In genomic region chr7:38363379-38363778, GRCh38 we compare ENCODE assay signal across 8 cellular contexts.
A peak's percentile ranks its signal among the peaks of the same experiment; 100 is the strongest.
DNase-seq lines count a peak whose midpoint lies in the region; ATAC-seq, FAIRE-seq and TF ChIP-seq lines count a peak whose summit lies in the region.
"Not testable (repeated sequence)": the region's sequence is repeated elsewhere in the genome, so short reads cannot be mapped to it uniquely, and the experiment has no call there.

No MANE protein-coding gene starts in this region.

- not testable (repeated sequence) for H3K4me3 ChIP-seq in fibroblast of lung (replicated peaks in 1 of 4; ENCODE audit: control extremely low read depth in 1 of 4, insufficient read depth in 1 of 4, low read depth in 3 of 4, low read length in 4 of 4)

- H3K9me3 ChIP-seq in fibroblast of lung (ENCODE audit: control insufficient read depth, insufficient read depth, low read depth, low read length) = not testable (repeated sequence)

- not testable (repeated sequence) for H4K20me1 ChIP-seq in fibroblast of lung (ENCODE audit: control insufficient read depth, extremely low read depth, insufficient read depth, low read length)

- not testable (repeated sequence) for H3K27me3 ChIP-seq in fibroblast of lung (ENCODE audit: control insufficient read depth, insufficient read depth, low read length)

- not testable (repeated sequence) for H3K4me2 ChIP-seq in fibroblast of lung (ENCODE audit: extremely low read depth, insufficient read depth, low read length)

- H3K27ac Mint-ChIP-seq in activated naive CD4-positive, alpha-beta T cell treated with anti-CD3 and anti-CD28 coated beads, Interleukin-2, amount 50 U/mL, for 24 hours = peak overlapping the region; percentile 95
- peak overlapping the region; percentile 93 to 97 for H3K27ac Mint-ChIP-seq in natural killer cell

- not testable (repeated sequence) for H3K36me3 ChIP-seq in fibroblast of lung (ENCODE audit: control insufficient read depth, insufficient read depth, low read length)

- not testable (repeated sequence) for FAIRE-seq in D721Med (lab: Jason Lieb, UNC)

- ATAC-seq in HG02588 (IDR thresholded peaks at IDR 0.05; ENCODE audit: unreplicated experiment) = peak; percentile 28
- ATAC-seq in natural killer cell = peak; percentile 33 to 57 (median 54)

- H3K4me1 ChIP-seq in fibroblast of lung (ENCODE audit: control insufficient read depth, extremely low read depth, insufficient read depth, low read length) = not testable (repeated sequence)

- peaks cover 78% of the 10 kb centered on the region for H3K4me1 Mint-ChIP-seq in activated naive CD4-positive, alpha-beta T cell treated with anti-CD3 and anti-CD28 coated beads, Interleukin-2, amount 50 U/mL, for 24 hours
- H3K4me1 Mint-ChIP-seq in natural killer cell = peaks cover 64 to 75% of the 10 kb centered on the region in 2 donors

- intact Hi-C loops in natural killer cell (cut with micrococcal nuclease) = not testable (repeated sequence)

- H3K36me3 Mint-ChIP-seq in activated naive CD4-positive, alpha-beta T cell treated with anti-CD3 and anti-CD28 coated beads, Interleukin-2, amount 50 U/mL, for 24 hours; natural killer cell: not testable (repeated sequence)

- not testable (repeated sequence) for H3K9ac ChIP-seq in fibroblast of lung (ENCODE audit: insufficient read depth, low read length)

- H2AFZ ChIP-seq in fibroblast of lung (ENCODE audit: low read length) = not testable (repeated sequence)

- not testable (repeated sequence) for H3K27me3 Mint-ChIP-seq in activated naive CD4-positive, alpha-beta T cell treated with anti-CD3 and anti-CD28 coated beads, Interleukin-2, amount 50 U/mL, for 24 hours; natural killer cell (ENCODE audit: low read depth in 2 of 2)

- TF ChIP-seq CTCF in D721Med (IDR thresholded peaks at IDR 0.05; ENCODE audit: insufficient read depth, missing control alignments) (peak; percentile 57), VCaP (conservative IDR thresholded peaks at IDR 0.05) (peak; percentile 79), fibroblast of lung (conservative IDR thresholded peaks at IDR 0.05 in 1 of 2, IDR thresholded peaks at IDR 0.05 in 1 of 2; ENCODE audit: low read depth in 1 of 2, low read length in 2 of 2) (peak; percentile 38 to 41), natural killer cell (IDR thresholded peaks at IDR 0.05) (peak; percentile 78)

- H3K27ac ChIP-seq in VCaP; fibroblast of lung (ENCODE audit: insufficient read depth, low read length): not testable (repeated sequence)

- not testable (repeated sequence) for DNase-seq in D721Med (ENCODE audit: insufficient read length, low spot score)
- DNase-seq in NCI-H82 (lab: John Stamatoyannopoulos, UW) (peak; percentile 73), fibroblast of lung (ENCODE audit: low read depth in 2 of 2) (peak in 1 of 2 donors; percentile 9), natural killer cell (peak; percentile 67)
- peak; percentile 48 to 72 (median 60) for DNase-seq in stimulated activated naive CD4-positive, alpha-beta T cell (lab: John Stamatoyannopoulos, UW)

- H3K9me3 Mint-ChIP-seq in activated naive CD4-positive, alpha-beta T cell treated with anti-CD3 and anti-CD28 coated beads, Interleukin-2, amount 50 U/mL, for 24 hours; natural killer cell: not testable (repeated sequence)

- H3K79me2 ChIP-seq in fibroblast of lung (ENCODE audit: control insufficient read depth, insufficient read depth, low read length) = not testable (repeated sequence)

- H3K4me3 Mint-ChIP-seq in activated naive CD4-positive, alpha-beta T cell treated with anti-CD3 and anti-CD28 coated beads, Interleukin-2, amount 50 U/mL, for 24 hours = peak overlapping the region; percentile 85
- H3K4me3 Mint-ChIP-seq in natural killer cell = peak overlapping the region; percentile 81
